10 cellular contexts compared by ENCODE assay signal in the genomic region with DNA sequence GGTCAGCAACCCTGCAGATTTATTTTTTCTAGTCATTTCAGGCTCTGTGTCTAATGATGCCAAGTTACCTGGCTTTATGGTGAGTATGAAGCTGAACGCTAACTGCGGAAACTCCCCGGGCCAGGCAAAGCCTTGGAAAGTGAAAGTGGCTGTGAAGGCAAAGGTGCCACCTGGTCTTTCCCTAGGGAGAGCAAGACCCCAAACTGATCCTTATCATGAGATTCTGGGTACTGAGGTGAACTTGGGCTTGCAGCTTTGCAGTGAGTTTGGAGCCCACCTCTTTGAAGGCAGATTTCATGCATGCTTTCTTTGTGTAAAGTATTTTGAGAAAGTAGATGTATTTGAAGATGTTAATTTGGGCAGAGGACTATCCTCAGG.
A peak's percentile ranks its signal among the peaks of the same experiment; 100 is the strongest.
DNase-seq lines count a peak whose midpoint lies in the region; ATAC-seq and TF ChIP-seq lines count a peak whose summit lies in the region.
"Had no signal": no experiment of that assay in that cellular context is flagged by ENCODE, and none has a peak within 500 bp of the region (broad histone marks: within the 10 kb centered on the region; RNA-seq: fewer than 3 reads in every experiment).

No MANE protein-coding gene starts in this region.

- intact Hi-C loops in ascending aorta (cut with DNase I): loop anchor here (1.0 to 10.0 kb wide), 6 partner anchors 48 to 526 kb away; no protein-coding TSS in a partner anchor
- intact Hi-C loops in CD8-positive, alpha-beta T cell (cut with DNase I, micrococcal nuclease): loop anchor here in 1 of 2 experiments (5.0 kb wide), 1 partner anchor 525 kb away; no protein-coding TSS in a partner anchor

- peak overlapping the region; percentile 73 for H3K4me2 ChIP-seq in smooth muscle cell

- POLR2A ChIA-PET in CD8-positive, alpha-beta T cell (lab: Charles Lee): no interaction called here

- H3F3A ChIP-seq in smooth muscle cell (ENCODE audit: low read depth): no peaks in the 10 kb centered on the region

- TF ChIP-seq CTCF in ascending aorta (IDR thresholded peaks at IDR 0.05) (no peak), smooth muscle cell (IDR thresholded peaks at IDR 0.05; ENCODE audit: borderline replicate concordance, insufficient read depth, poor library complexity, severe bottlenecking) (no peak)
- TF ChIP-seq CTCF in CD8-positive, alpha-beta T cell (IDR thresholded peaks at IDR 0.05): no peak

- no peaks in the 10 kb centered on the region for H3K9me3 Mint-ChIP-seq in activated T-cell treated with anti-CD3 and anti-CD28 coated beads, Interleukin-2, amount 50 U/mL, for 24 hours
- no peaks in the 10 kb centered on the region for H3K9me3 Mint-ChIP-seq in CD8-positive, alpha-beta T cell

- peaks cover 7% of the 10 kb centered on the region for H3K27me3 Mint-ChIP-seq in activated T-cell treated with anti-CD3 and anti-CD28 coated beads, Interleukin-2, amount 50 U/mL, for 24 hours
- peaks cover 14% of the 10 kb centered on the region for H3K27me3 Mint-ChIP-seq in CD8-positive, alpha-beta T cell (ENCODE audit: low read depth)

- H3K9me3 ChIP-seq in ascending aorta (no peaks in the 10 kb centered on the region), smooth muscle cell (replicated peaks; ENCODE audit: low read depth) (no peaks in the 10 kb centered on the region)
- H3K9me3 ChIP-seq in CD8-positive, alpha-beta T cell (ENCODE audit: low read length): no peaks in the 10 kb centered on the region

- H3K27ac ChIP-seq in ascending aorta (peak overlapping the region; percentile 76 to 77), smooth muscle cell (ENCODE audit: low read depth) (no peak overlapping the region)
- H3K27ac ChIP-seq in CD8-positive, alpha-beta T cell (ENCODE audit: low read depth, low read length): no peak overlapping the region
- H3K27ac ChIP-seq: PC-9 had no signal

- H2AFZ ChIP-seq in smooth muscle cell (ENCODE audit: low read depth): peak overlapping the region; percentile 75
- H2AFZ ChIP-seq: PC-9 had no signal

- no peak overlapping the region for H3K9ac ChIP-seq in smooth muscle cell (ENCODE audit: low read depth)

- H3K4me3 ChIP-seq in ascending aorta: peak overlapping the region; percentile 41 to 49
- H3K4me3 ChIP-seq in smooth muscle cell: no peak overlapping the region
- H3K4me3 ChIP-seq in CD8-positive, alpha-beta T cell (ENCODE audit: low read depth, low read length): no peak overlapping the region
- H3K4me3 ChIP-seq: PC-9 had no signal

- peak overlapping the region; percentile 75 for H3K27ac Mint-ChIP-seq in activated T-cell treated with anti-CD3 and anti-CD28 coated beads, Interleukin-2, amount 50 U/mL, for 24 hours
- no peak overlapping the region for H3K27ac Mint-ChIP-seq in CD8-positive, alpha-beta T cell
- H3K27ac Mint-ChIP-seq: CD14-positive monocyte had no signal

- H3K36me3 ChIP-seq in ascending aorta (no peaks in the 10 kb centered on the region), smooth muscle cell (ENCODE audit: low read depth) (no peaks in the 10 kb centered on the region)
- H3K36me3 ChIP-seq in CD8-positive, alpha-beta T cell (ENCODE audit: insufficient read depth, low read length): no peaks in the 10 kb centered on the region

- H3K4me3 Mint-ChIP-seq in activated T-cell treated with anti-CD3 and anti-CD28 coated beads, Interleukin-2, amount 50 U/mL, for 24 hours: peak overlapping the region; percentile 37
- H3K4me3 Mint-ChIP-seq in CD8-positive, alpha-beta T cell: no peak overlapping the region

- WGBS in smooth muscle cell (ENCODE audit: low lambda C conversion rate): 95% methylated on average over 3 of the region's 3 CpGs

- ATAC-seq in HG02840 (IDR thresholded peaks at IDR 0.05; ENCODE audit: low FRiP score, unreplicated experiment): peak; percentile 26
- no peak for ATAC-seq in CD8-positive, alpha-beta T cell

- H3K27me3 ChIP-seq in ascending aorta: no peaks in the 10 kb centered on the region
- no peaks in the 10 kb centered on the region for H3K27me3 ChIP-seq in smooth muscle cell (ENCODE audit: low read depth)
- no peaks in the 10 kb centered on the region for H3K27me3 ChIP-seq in CD8-positive, alpha-beta T cell (ENCODE audit: insufficient read depth, low read length)

- CTCF ChIA-PET in CD8-positive, alpha-beta T cell (lab: Charles Lee): no interaction called here

- H3K79me2 ChIP-seq in smooth muscle cell (ENCODE audit: low read depth): no peaks in the 10 kb centered on the region

- no peaks in the 10 kb centered on the region for H4K20me1 ChIP-seq in smooth muscle cell (ENCODE audit: low read depth)

- DNase-seq in activated T-cell treated with anti-CD3 and anti-CD28 coated beads, Interleukin-2, amount 50 U/mL, for 24 hours: no peak
- DNase-seq in activated T-cell treated with anti-CD3 and anti-CD28 coated beads for 4 hours: no peak
- no peak for DNase-seq in ascending aorta (ENCODE audit: low spot score in 2 of 2)
- no peak for DNase-seq in smooth muscle cell (lab: John Stamatoyannopoulos, UW; ENCODE audit: unreplicated experiment)
- DNase-seq in NCI-H2107 (lab: John Stamatoyannopoulos, UW): no peak
- DNase-seq in CD8-positive, alpha-beta T cell: no peak
- no peak for DNase-seq in medulla oblongata (ENCODE audit: extremely low spot score)

- H3K4me1 Mint-ChIP-seq in activated T-cell treated with anti-CD3 and anti-CD28 coated beads, Interleukin-2, amount 50 U/mL, for 24 hours (ENCODE audit: low read depth): peaks cover 31% of the 10 kb centered on the region
- peaks cover 17% of the 10 kb centered on the region for H3K4me1 Mint-ChIP-seq in CD8-positive, alpha-beta T cell (ENCODE audit: low read depth)

- H3K4me1 ChIP-seq in ascending aorta (peaks cover 9 to 10% of the 10 kb centered on the region in 2 donors), smooth muscle cell (ENCODE audit: low read depth) (peaks cover 8% of the 10 kb centered on the region)
- H3K4me1 ChIP-seq in CD8-positive, alpha-beta T cell (ENCODE audit: insufficient read depth, low read length): peaks cover 11% of the 10 kb centered on the region

- no peaks in the 10 kb centered on the region for H3K36me3 Mint-ChIP-seq in activated T-cell treated with anti-CD3 and anti-CD28 coated beads, Interleukin-2, amount 50 U/mL, for 24 hours (ENCODE audit: low read depth)
- no peaks in the 10 kb centered on the region for H3K36me3 Mint-ChIP-seq in CD8-positive, alpha-beta T cell
- H3K36me3 Mint-ChIP-seq: CD14-positive monocyte had no signal

Comparison
In these comparisons a context has a peak if more than half of its experiments do, and no peak if none do; other contexts are left out.
1. H3K27ac ChIP-seq: peak in ascending aorta (2 of 2); none in smooth muscle cell (single experiment) and CD8-positive, alpha-beta T cell (single experiment).
2. H3K4me3 ChIP-seq: peak in ascending aorta (2 of 2); none in smooth muscle cell (single experiment) and CD8-positive, alpha-beta T cell (single experiment).